In the genomic region with DNA sequence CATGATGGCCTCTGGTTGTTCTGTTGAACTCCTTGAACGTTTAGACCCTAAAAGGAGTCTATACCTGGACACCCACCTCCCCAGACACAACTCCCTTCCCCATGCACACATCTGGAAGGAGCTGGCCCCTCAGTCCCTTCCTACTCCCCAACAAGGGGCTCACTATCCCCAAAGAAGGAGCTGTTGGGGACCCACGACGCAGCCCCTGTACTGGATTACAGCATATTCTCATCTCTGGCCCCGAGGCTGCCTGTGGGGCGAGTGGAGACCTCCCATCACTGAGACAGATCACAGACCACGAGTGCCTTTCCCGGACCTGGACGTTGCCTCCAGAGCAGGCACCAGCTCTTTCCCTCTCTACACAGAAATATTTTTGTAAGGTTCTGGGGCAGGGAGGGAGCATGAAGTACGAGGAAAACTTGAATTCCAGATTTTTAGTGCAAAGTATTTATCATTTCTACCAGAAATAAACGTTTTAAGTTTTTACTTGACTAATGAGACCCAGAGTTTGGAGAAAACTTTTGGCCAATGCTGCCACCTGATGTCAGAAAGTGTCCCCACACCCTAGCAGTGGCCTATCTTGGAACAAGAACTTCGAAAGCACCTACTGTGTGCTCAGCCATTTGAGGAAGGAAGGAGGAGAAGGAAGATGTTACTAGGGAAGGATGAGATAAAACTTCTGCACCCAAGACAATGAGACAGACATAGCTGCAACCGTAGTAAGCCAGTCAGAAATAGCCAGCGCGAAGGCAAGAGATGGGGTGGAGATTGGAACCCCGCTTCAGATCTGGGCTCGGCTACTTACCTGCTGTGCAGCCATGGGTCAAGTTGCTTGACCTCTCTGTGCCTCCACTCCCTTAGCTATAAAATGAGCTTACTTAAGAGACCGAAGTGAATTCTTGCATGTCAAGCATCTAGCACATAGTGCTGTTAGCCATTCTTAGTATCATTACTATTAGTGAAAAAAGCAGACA, we compare ENCODE assay signal across 8 cellular contexts. TPM values are rescaled to one million over a fixed set of nuclear protein-coding genes. Genes with fewer than 3 reads are reported as not detected.
DNase-seq lines count a peak whose midpoint lies in the region; ATAC-seq and TF ChIP-seq lines count a peak whose summit lies in the region.

No MANE protein-coding gene starts in this region.

- H3K27ac ChIP-seq in esophagus muscularis mucosa (replicated peaks in 1 of 4): peak overlapping the region in 1 of 4 donors; percentile 24
- H3K27ac ChIP-seq in sigmoid colon: peak overlapping the region in 1 of 4 donors; percentile 20

- H3K9me3 ChIP-seq in esophagus muscularis mucosa (no peaks in the 10 kb centered on the region), sigmoid colon (no peaks in the 10 kb centered on the region)

- ATAC-seq in HG03342 (IDR thresholded peaks at IDR 0.05; ENCODE audit: unreplicated experiment): no peak

- no peak for TF ChIP-seq POLR2A in esophagus muscularis mucosa (IDR thresholded peaks at IDR 0.05; ENCODE audit: low read depth)
- no peak for TF ChIP-seq POLR2A in sigmoid colon (IDR thresholded peaks at IDR 0.05)

- H3K4me1 ChIP-seq in esophagus muscularis mucosa: peaks cover 6 to 28% (median 18%) of the 10 kb centered on the region in 4 donors
- H3K4me1 ChIP-seq in sigmoid colon: peaks cover 0 to 17% (median 1%) of the 10 kb centered on the region in 4 donors

- intact Hi-C loops in esophagus muscularis mucosa (cut with DNase I) (loop anchor here (2.0 kb wide), 1 partner anchor 57 kb away; no protein-coding TSS in a partner anchor), sigmoid colon (cut with DNase I) (loop anchor here (1.0 kb wide), 1 partner anchor 57 kb away; no protein-coding TSS in a partner anchor)

- no peak for TF ChIP-seq EP300 in esophagus muscularis mucosa (IDR thresholded peaks at IDR 0.05)
- no peak for TF ChIP-seq EP300 in sigmoid colon (IDR thresholded peaks at IDR 0.05)

- 53% methylated on average over 17 of the region's 17 CpGs for WGBS in esophagus muscularis mucosa
- 65 to 69% methylated on average over 17 of the region's 17 CpGs for WGBS in sigmoid colon, 2 donors

- peak; percentile 5 for DNase-seq in NCI-H1436 (lab: John Stamatoyannopoulos, UW)
- no peak for DNase-seq in NCI-H1436 treated with DMSO at 0.1 percent for 48 hours (lab: John Stamatoyannopoulos, UW)
- DNase-seq in OCI-M1 (lab: John Stamatoyannopoulos, UW): peak; percentile 67
- DNase-seq in esophagus muscularis mucosa (ENCODE audit: extremely low spot score): no peak
- no peak for DNase-seq in sigmoid colon
- DNase-seq in UCSD-AML1 (lab: John Stamatoyannopoulos, UW; ENCODE audit: unreplicated experiment): no peak
- no peak for DNase-seq in NCI-H510A treated with DMSO at 0.1 percent for 48 hours (lab: John Stamatoyannopoulos, UW)

- peak; percentile 63 to 69 (median 66) for TF ChIP-seq CTCF in esophagus muscularis mucosa (IDR thresholded peaks at IDR 0.05)
- TF ChIP-seq CTCF in sigmoid colon (IDR thresholded peaks at IDR 0.05): peak in 3 of 4 experiments; percentile 50 to 59 (median 56)

- peaks cover 0 to 30% (median 13%) of the 10 kb centered on the region in 4 donors for H3K36me3 ChIP-seq in esophagus muscularis mucosa
- H3K36me3 ChIP-seq in sigmoid colon: no peaks in the 10 kb centered on the region

- H3K27me3 ChIP-seq in esophagus muscularis mucosa: peaks cover 0 to 32% (median 0%) of the 10 kb centered on the region in 4 donors
- peaks cover 0 to 14% (median 6%) of the 10 kb centered on the region in 3 donors for H3K27me3 ChIP-seq in sigmoid colon

- no peak overlapping the region for H3K4me3 ChIP-seq in esophagus muscularis mucosa
- no peak overlapping the region for H3K4me3 ChIP-seq in sigmoid colon

RNA-seq across cellular contexts. Expression of a gene that starts 10.2 kb away (rescaled TPM):
- total RNA-seq in esophagus muscularis mucosa (not detected), sigmoid colon (not detected)
- 1 to 10 TPM in 2 of 3 donors, under 1 TPM in 1; 0.92 to 1.8 (median 1.3) TPM for polyA plus RNA-seq in sigmoid colon

RNA-seq across cellular contexts. Expression of a gene that starts 18.9 kb away (rescaled TPM):
- 10 to 100 TPM; 30.7 to 66.1 (median 58.1) TPM for total RNA-seq in esophagus muscularis mucosa
- 10 to 100 TPM; 23.5 to 44.3 (median 41.2) TPM for total RNA-seq in sigmoid colon
- polyA plus RNA-seq in sigmoid colon: 10 to 100 TPM; 51.2 to 94.3 (median 74.7) TPM

Comparison
In these comparisons a context has a peak if more than half of its experiments do, and no peak if none do; other contexts are left out.
1. DNase-seq: peak in NCI-H1436 (single experiment) and OCI-M1 (single experiment); none in NCI-H1436 treated with DMSO at 0.1 percent for 48 hours (single experiment), esophagus muscularis mucosa (single experiment), sigmoid colon (single experiment), UCSD-AML1 (single experiment) and NCI-H510A treated with DMSO at 0.1 percent for 48 hours (single experiment).